In genomic region chr12:95796225-95796981, GRCh38 we compare ENCODE assay signal across 22 cellular contexts. TPM values are rescaled to one million over a fixed set of nuclear protein-coding genes. Genes with fewer than 3 reads are reported as not detected.
A peak's percentile ranks its signal among the peaks of the same experiment; 100 is the strongest.
DNase-seq lines count a peak whose midpoint lies in the region; ATAC-seq, FAIRE-seq and TF ChIP-seq lines count a peak whose summit lies in the region.
"Had no signal": no experiment of that assay in that cellular context is flagged by ENCODE, and none has a peak within 500 bp of the region (broad histone marks: within the 10 kb centered on the region; RNA-seq: fewer than 3 reads in every experiment).

No MANE protein-coding gene starts in this region.

- H3K4me1 Mint-ChIP-seq in activated T-cell treated with anti-CD3 and anti-CD28 coated beads, Interleukin-2, amount 50 U/mL, for 24 hours (ENCODE audit: low read depth), result peaks cover 4% of the 10 kb centered on the region
- H3K4me1 Mint-ChIP-seq in mesothelial cell of epicardium, result peaks cover 4% of the 10 kb centered on the region

- no peak overlapping the region for H2BK5ac ChIP-seq in mesendoderm (ENCODE audit: low read length)

- peak; percentile 45 to 54; a peak in 3 of 6 replicates for ATAC-seq in A549
- ATAC-seq in right lobe of liver, result peak; percentile 77 to 83 (median 82)
- no peak for ATAC-seq in GM18502 (IDR thresholded peaks at IDR 0.05; ENCODE audit: poor library complexity, unreplicated experiment)
- ATAC-seq: psoas muscle had no signal

- no peak overlapping the region for H2BK120ac ChIP-seq in mesendoderm (ENCODE audit: low read depth, low read length)

- H3K27me3 Mint-ChIP-seq in activated T-cell treated with anti-CD3 and anti-CD28 coated beads, Interleukin-2, amount 50 U/mL, for 24 hours, result peaks cover 54% of the 10 kb centered on the region
- H3K27me3 Mint-ChIP-seq in mesothelial cell of epicardium (ENCODE audit: low read depth), result peaks cover 33% of the 10 kb centered on the region

- H3K9ac ChIP-seq in mammary epithelial cell (ENCODE audit: insufficient read depth, low read length) (no peak overlapping the region), mesendoderm (ENCODE audit: low read length) (no peak overlapping the region)

- H2AFZ ChIP-seq in mammary epithelial cell (ENCODE audit: low read depth, low read length), result peak overlapping the region; percentile 12

- TF ChIP-seq CTCF in A549 (IDR thresholded peaks at IDR 0.05) (no peak), mammary epithelial cell (conservative IDR thresholded peaks at IDR 0.05 in 1 of 2, IDR thresholded peaks at IDR 0.05 in 1 of 2; ENCODE audit: extremely low read depth in 1 of 2, insufficient read depth in 1 of 2, low read depth in 1 of 2, low read length in 2 of 2) (no peak), right lobe of liver (IDR thresholded peaks at IDR 0.05) (peak in 1 of 4 donors; percentile 11), mesothelial cell of epicardium (IDR thresholded peaks at IDR 0.05; ENCODE audit: unreplicated experiment) (no peak)

- H2AK5ac ChIP-seq in mesendoderm (ENCODE audit: low read length), result no peak overlapping the region

- no peak overlapping the region for H3K23ac ChIP-seq in mesendoderm (ENCODE audit: low read length)

- H3K27ac Mint-ChIP-seq in activated T-cell treated with anti-CD3 and anti-CD28 coated beads, Interleukin-2, amount 50 U/mL, for 24 hours, result no peak overlapping the region
- no peak overlapping the region for H3K27ac Mint-ChIP-seq in mesothelial cell of epicardium
- H3K27ac Mint-ChIP-seq: activated T-helper 2 cell treated with anti-CD3 and anti-CD28 coated beads, Interferon-gamma antibody, Interleukin-2, Interleukin-4, amounts not matched to agents 10 μg/mL and 5 μg/mL and 100 μg/mL, durations not matched to agents 14 hours and 24 hours and 36 hours; nephron had no signal

- no peaks in the 10 kb centered on the region for H3K9me3 Mint-ChIP-seq in activated T-cell treated with anti-CD3 and anti-CD28 coated beads, Interleukin-2, amount 50 U/mL, for 24 hours
- H3K9me3 Mint-ChIP-seq in mesothelial cell of epicardium, result no peaks in the 10 kb centered on the region
- H3K9me3 Mint-ChIP-seq: activated T-helper 2 cell treated with anti-CD3 and anti-CD28 coated beads, Interferon-gamma antibody, Interleukin-2, Interleukin-4, amounts not matched to agents 10 μg/mL and 5 μg/mL and 100 μg/mL, durations not matched to agents 14 hours and 24 hours and 36 hours; central memory CD8-positive, alpha-beta T cell; nephron had no signal

- in situ Hi-C loops in mammary epithelial cell (cut with MboI; ENCODE audit: low sequenced_read_pairs in 2 of 2), result no loop called here

- H3K9me3 ChIP-seq in A549 (no peaks in the 10 kb centered on the region), MG63 (no peaks in the 10 kb centered on the region), mammary epithelial cell (replicated peaks; ENCODE audit: insufficient read depth, low read length) (no peaks in the 10 kb centered on the region), right lobe of liver (no peaks in the 10 kb centered on the region)
- H3K9me3 ChIP-seq: HAP-1, psoas muscle, tibial artery had no signal

- H4K20me1 ChIP-seq in mammary epithelial cell (ENCODE audit: insufficient read depth, low read length), result no peaks in the 10 kb centered on the region

- H4K5ac ChIP-seq in mesendoderm (ENCODE audit: low read length), result no peak overlapping the region

- dilution Hi-C loops in mammary epithelial cell (cut with HindIII; ENCODE audit: low sequenced_read_pairs), result no loop called here

- TF ChIP-seq EP300 in A549 (IDR thresholded peaks at IDR 0.05), result no peak

- H3K36me3 ChIP-seq in MG63 (no peaks in the 10 kb centered on the region), mammary epithelial cell (ENCODE audit: insufficient read depth, low read length) (no peaks in the 10 kb centered on the region), right lobe of liver (no peaks in the 10 kb centered on the region), mesendoderm (ENCODE audit: control insufficient read depth, insufficient read depth, low read length) (no peaks in the 10 kb centered on the region)
- H3K36me3 ChIP-seq: HAP-1, tibial artery had no signal

- H3K27ac ChIP-seq in A549 (peak overlapping the region; percentile 76 to 97), mammary epithelial cell (ENCODE audit: insufficient read depth, low read depth, low read length) (no peak overlapping the region), right lobe of liver (peak overlapping the region in 2 of 3 donors; percentile 41 to 72), mesendoderm (ENCODE audit: low read depth, low read length) (no peak overlapping the region)
- H3K27ac ChIP-seq: C4-2B, psoas muscle, tibial artery had no signal

- H3K56ac ChIP-seq in mesendoderm (ENCODE audit: low read length), result no peak overlapping the region

- DNase-seq in A549 (ENCODE audit: low read depth in 1 of 2, low spot score in 1 of 2) (no peak), MG63 (peak; percentile 35), mammary epithelial cell (peak; percentile 46), right lobe of liver (peak in 2 of 3 donors; percentile 36 to 68), mesothelial cell of epicardium (ENCODE audit: low spot score in 2 of 2, unreplicated experiment in 2 of 2) (no peak), mesendoderm (no peak)
- DNase-seq in activated T-cell treated with anti-CD3 and anti-CD28 coated beads, Interleukin-2, amount 50 U/mL, for 24 hours, result no peak
- DNase-seq: activated CD4-positive, CD25-positive, alpha-beta regulatory T cell; NCI-H2081; NCI-H510A; psoas muscle; stimulated activated CD4-positive, alpha-beta T cell treated with anti-CD3 and anti-CD28 coated beads, Interleukin-12 subunit alpha, Interleukin-12 subunit beta, amount 100 ng/mL, for 4 hours; tibial artery had no signal

- CTCF ChIA-PET in A549 (lab: Yijun Ruan, JAX), result interaction anchor here (1.3 to 2.1 kb wide), 2 partner anchors 10 to 13 kb away, joined by 3 to 4 read pairs; no protein-coding TSS in a partner anchor
- CTCF ChIA-PET in mammary epithelial cell (lab: Charles Lee; ENCODE audit: low non-redundant PET), result no interaction called here

- H3K4me2 ChIP-seq in A549, result peak overlapping the region; percentile 53
- H3K4me2 ChIP-seq in mammary epithelial cell (ENCODE audit: insufficient read depth, low read depth, low read length), result peak overlapping the region; percentile 1
- no peak overlapping the region for H3K4me2 ChIP-seq in mesendoderm (ENCODE audit: low read length)

- intact Hi-C loops in mammary epithelial cell (cut with micrococcal nuclease) (no loop called here), right lobe of liver (cut with DNase I) (loop anchor here in 1 of 2 donors (10.0 kb wide), 1 partner anchor 172 kb away; no protein-coding TSS in a partner anchor)

- no peak overlapping the region for H3K4me3 Mint-ChIP-seq in activated T-cell treated with anti-CD3 and anti-CD28 coated beads, Interleukin-2, amount 50 U/mL, for 24 hours
- no peak overlapping the region for H3K4me3 Mint-ChIP-seq in mesothelial cell of epicardium
- H3K4me3 Mint-ChIP-seq: central memory CD8-positive, alpha-beta T cell; nephron had no signal

- no peak for TF ChIP-seq POLR2A in A549 (IDR thresholded peaks at IDR 0.05; ENCODE audit: low read length)
- TF ChIP-seq POLR2A in right lobe of liver (IDR thresholded peaks at IDR 0.05), result no peak

- no peak overlapping the region for H4K8ac ChIP-seq in mesendoderm (ENCODE audit: low read depth, low read length)

- no peak overlapping the region for H3K18ac ChIP-seq in mesendoderm (ENCODE audit: low read length)

- no peak for TF ChIP-seq RAD21 in A549 (conservative IDR thresholded peaks at IDR 0.05 in 1 of 2, IDR thresholded peaks at IDR 0.05 in 1 of 2)

- no TSS peak for BruUV-seq in mammary epithelial cell (replicated peaks; lab: Mats Ljungman, UMichigan)

- POLR2A ChIA-PET in A549 (lab: Yijun Ruan, JAX), result interaction anchor here (1.4 kb wide), 1 partner anchor 9 kb away, joined by 4 read pairs; no protein-coding TSS in a partner anchor

- H3K27me3 ChIP-seq in MG63 (no peaks in the 10 kb centered on the region), mammary epithelial cell (ENCODE audit: insufficient read depth, low read length) (no peaks in the 10 kb centered on the region), right lobe of liver (no peaks in the 10 kb centered on the region), mesendoderm (ENCODE audit: insufficient read depth, low read length, poor library complexity) (peaks cover 3% of the 10 kb centered on the region)
- H3K27me3 ChIP-seq: tibial artery had no signal

- H3K4me1 ChIP-seq in A549 (peaks cover 81% of the 10 kb centered on the region), mammary epithelial cell (ENCODE audit: insufficient read depth, low read length) (peaks cover 14% of the 10 kb centered on the region), right lobe of liver (peaks cover 0 to 12% (median 2%) of the 10 kb centered on the region in 4 donors), mesendoderm (ENCODE audit: control insufficient read depth, low read depth, low read length) (no peaks in the 10 kb centered on the region)
- H3K4me1 ChIP-seq: psoas muscle had no signal

- H3K79me2 ChIP-seq in mammary epithelial cell (ENCODE audit: insufficient read depth, low read length), result no peaks in the 10 kb centered on the region
- H3K79me2 ChIP-seq in mesendoderm (ENCODE audit: control insufficient read depth, insufficient read depth, low read length), result no peaks in the 10 kb centered on the region

- peak; percentile 28 for FAIRE-seq in A549 (lab: Jason Lieb, UNC)
- FAIRE-seq: GM18507 had no signal

- H2BK15ac ChIP-seq in mesendoderm (replicated peaks; ENCODE audit: low read depth), result no peak overlapping the region

- H3K36me3 Mint-ChIP-seq in activated T-cell treated with anti-CD3 and anti-CD28 coated beads, Interleukin-2, amount 50 U/mL, for 24 hours (ENCODE audit: low read depth), result no peaks in the 10 kb centered on the region
- H3K36me3 Mint-ChIP-seq in mesothelial cell of epicardium, result no peaks in the 10 kb centered on the region

- WGBS in A549 (ENCODE audit: missing lambda C conversion rate), result 46% methylated on average over 4 of the region's 4 CpGs
- 91% methylated on average over 4 of the region's 4 CpGs for WGBS in mammary epithelial cell (ENCODE audit: low coverage, missing lambda C conversion rate)
- 50% methylated on average over 4 of the region's 4 CpGs for WGBS in right lobe of liver (ENCODE audit: insufficient coverage, low coverage, low lambda C conversion rate, missing lambda C conversion rate)
- no CpG with 5 or more reads among the region's 4 CpGs for WGBS in mesendoderm (ENCODE audit: extremely low coverage, insufficient coverage, low lambda C conversion rate)

- H3K4ac ChIP-seq in mesendoderm (ENCODE audit: low read depth, low read length), result no peak overlapping the region

- no peaks in the 10 kb centered on the region for H3K79me1 ChIP-seq in mesendoderm (ENCODE audit: low read length)

- H3K4me3 ChIP-seq in A549, result no peak overlapping the region
- H3K4me3 ChIP-seq in MG63, result no peak overlapping the region
- no peak overlapping the region for H3K4me3 ChIP-seq in mammary epithelial cell (replicated peaks in 1 of 3; ENCODE audit: insufficient read depth in 1 of 3, low read depth in 2 of 3, low read length in 3 of 3)
- no peak overlapping the region for H3K4me3 ChIP-seq in right lobe of liver
- H3K4me3 ChIP-seq in mesendoderm (ENCODE audit: low read length), result no peak overlapping the region
- H3K4me3 ChIP-seq: HAP-1, psoas muscle, tibial artery had no signal

RNA-seq across cellular contexts. Expression of gene NTN4, which starts 5.8 kb away (rescaled TPM):
- polyA plus RNA-seq in A549 (2011; rRNA removed) (132 and 168 TPM in 2 replicates), A549 (2017; fragmentation: RNase III; extraction: RNeasy Plus Mini Kit Qiagen cat#74134 plus additional on column Dnase treatment) (36.9 to 37.3 TPM (median 37.1 TPM) in 3 replicates), mammary epithelial cell (9.0 TPM)
- polyA plus RNA-seq in A549 (2012; cell fraction: cytosol; rRNA removed), result 63.1 and 77.4 TPM in 2 replicates
- polyA plus RNA-seq in A549 (2012; cell fraction: nucleus; rRNA removed), result 77.0 and 82.3 TPM in 2 replicates
- 274 and 323 TPM in 2 replicates for polyA minus RNA-seq in A549 (2011; rRNA and poly(A)+ RNA removed)
- total RNA-seq in MG63 (2014; rRNA removed; shearing (Covaris generic); ENCODE audit: low replicate concordance), result 39.1 and 43.1 TPM in 2 replicates
- total RNA-seq in mammary epithelial cell (10 to 100 TPM; 38.6 to 47.2 TPM), right lobe of liver (10 to 100 TPM; 14.7 to 28.7 (median 18.9) TPM), mesothelial cell of epicardium (4.8 to 6.0 TPM (median 5.9 TPM) in 3 replicates)
- polyA minus RNA-seq in mammary epithelial cell, result 8.8 TPM
- 0.73 TPM for polyA plus RNA-seq in mesendoderm (2013, experiment 1 of 2)
- 0.70 TPM for polyA plus RNA-seq in mesendoderm (2013, experiment 2 of 2)
- total RNA-seq: activated CD8-positive, alpha-beta memory T cell treated with anti-CD3 and anti-CD28 coated beads for 36 hours; activated T-helper 2 cell treated with anti-CD3 and anti-CD28 coated beads, Interferon-gamma antibody, Interleukin-2, Interleukin-4, amounts not matched to agents 10 μg/mL and 5 μg/mL and 100 μg/mL, durations not matched to agents 14 hours and 24 hours and 36 hours; T-helper 2 cell treated with Interferon-gamma antibody and Interleukin-4, amounts not matched to agents 100 ng/mL and 5 ng/mL, for 36 hours had no signal

Comparison
In these comparisons a context has a peak if more than half of its experiments do, and no peak if none do; other contexts are left out.
1. DNase-seq: peak in MG63 (single experiment), mammary epithelial cell (single experiment) and right lobe of liver (2 of 3); none in A549 (0 of 2), activated T-cell treated with anti-CD3 and anti-CD28 coated beads, Interleukin-2, amount 50 U/mL, for 24 hours (single experiment), mesothelial cell of epicardium (0 of 2) and mesendoderm (single experiment).
2. H3K27ac ChIP-seq: peak in A549 (2 of 2) and right lobe of liver (2 of 3); none in mammary epithelial cell (single experiment) and mesendoderm (single experiment).